ENCODE assay signal across 27 cellular contexts in the genomic region with DNA sequence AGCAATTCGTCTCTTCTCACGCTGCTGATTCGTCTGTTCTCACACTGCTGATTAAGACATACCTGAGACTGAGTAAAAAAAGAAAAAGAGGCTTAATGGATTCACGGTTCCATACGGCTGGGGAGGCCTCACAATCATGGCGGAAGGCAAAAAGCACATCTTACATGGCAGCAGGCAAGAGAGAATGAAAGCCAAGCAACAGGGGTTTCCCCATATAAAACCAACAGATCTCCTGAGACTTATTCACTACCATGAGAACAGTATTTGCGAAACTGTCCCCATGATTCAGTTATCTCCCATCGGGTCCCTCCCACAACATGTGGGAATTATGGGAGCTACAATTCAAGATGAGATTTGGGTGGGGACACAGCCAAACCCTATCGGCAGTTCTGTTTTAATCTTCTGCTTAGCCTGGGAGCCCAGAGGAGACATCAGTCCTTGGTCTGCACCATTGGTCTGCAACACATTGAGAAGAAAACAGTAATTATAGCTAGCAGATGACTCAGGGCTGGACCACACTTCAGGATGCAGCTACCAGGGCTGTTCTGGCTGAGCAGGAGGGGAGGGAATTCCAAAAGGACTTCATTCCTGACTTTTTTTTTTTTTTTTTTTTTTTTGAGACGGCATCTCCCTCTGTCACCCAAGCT.
DNase-seq lines count a peak whose midpoint lies in the region; ATAC-seq and TF ChIP-seq lines count a peak whose summit lies in the region.
"Had no signal": no experiment of that assay in that cellular context is flagged by ENCODE, and none has a peak within 500 bp of the region (broad histone marks: within the 10 kb centered on the region; RNA-seq: fewer than 3 reads in every experiment).

No MANE protein-coding gene starts in this region.

- CTCF ChIA-PET in WTC11 (lab: Charles Lee): interaction anchor here (1.0 to 1.6 kb wide), 3 partner anchors 22 to 207 kb away, joined by 3 to 4 read pairs (median 4); no protein-coding TSS in a partner anchor

- no peaks in the 10 kb centered on the region for H3K27me3 Mint-ChIP-seq in WTC11 (ENCODE audit: low read depth)
- peaks cover 5% of the 10 kb centered on the region for H3K27me3 Mint-ChIP-seq in neural progenitor cell (ENCODE audit: insufficient read depth, low read depth)
- H3K27me3 Mint-ChIP-seq in chondrocyte (ENCODE audit: low read depth): no peaks in the 10 kb centered on the region

- ATAC-seq in WTC11: no peak
- no peak for ATAC-seq in HG02571 (IDR thresholded peaks at IDR 0.05; ENCODE audit: unreplicated experiment)
- ATAC-seq: foreskin keratinocyte, heart right ventricle, left colon had no signal

- H3K9ac ChIP-seq in BLaER1 treated with 17β-estradiol and CSF1 and Interleukin-3, amounts not matched to agents 10 nM and 100 nM: no peak overlapping the region; a peak in 1 of 22 replicates
- H3K9ac ChIP-seq in endocrine pancreas (ENCODE audit: control insufficient read depth, insufficient read depth, low read length) (no peak overlapping the region), neural progenitor cell (no peak overlapping the region)

- no peak overlapping the region for H2AFZ ChIP-seq in neural progenitor cell (replicated peaks)

- no peaks in the 10 kb centered on the region; a peak in 1 of 22 replicates for H4K20me1 ChIP-seq in BLaER1 treated with 17β-estradiol and CSF1 and Interleukin-3, amounts not matched to agents 10 nM and 100 nM
- no peaks in the 10 kb centered on the region for H4K20me1 ChIP-seq in neural progenitor cell (ENCODE audit: low read depth)

- peaks cover 12 to 55% (median 36%) of the 10 kb centered on the region in 11 experiments; a peak in 16 of 22 replicates for H3K36me3 ChIP-seq in BLaER1 treated with 17β-estradiol and CSF1 and Interleukin-3, amounts not matched to agents 10 nM and 100 nM
- H3K36me3 ChIP-seq in endocrine pancreas (ENCODE audit: control insufficient read depth, insufficient read depth, low read length): no peaks in the 10 kb centered on the region
- no peaks in the 10 kb centered on the region for H3K36me3 ChIP-seq in neural progenitor cell
- H3K36me3 ChIP-seq: heart right ventricle, MG63, sigmoid colon, SJCRH30, suprapubic skin had no signal

- H3K79me2 ChIP-seq in neural progenitor cell (ENCODE audit: low read depth): no peaks in the 10 kb centered on the region

- H3K4me1 Mint-ChIP-seq in WTC11: peaks cover 19% of the 10 kb centered on the region
- peaks cover 29% of the 10 kb centered on the region for H3K4me1 Mint-ChIP-seq in neural progenitor cell
- peaks cover 3% of the 10 kb centered on the region for H3K4me1 Mint-ChIP-seq in chondrocyte (ENCODE audit: low read depth)
- H3K4me1 Mint-ChIP-seq: neural crest cell had no signal

- H3K27ac ChIP-seq in BLaER1 treated with 17β-estradiol and CSF1 and Interleukin-3, amounts not matched to agents 10 nM and 100 nM: peak overlapping the region in 6 of 11 experiments; percentile 37 to 72 (median 66); a peak in 5 of 22 replicates
- H3K27ac ChIP-seq in neural progenitor cell: no peak overlapping the region
- H3K27ac ChIP-seq: foreskin keratinocyte, heart right ventricle, sigmoid colon, SJCRH30, suprapubic skin had no signal

- peak overlapping the region in 7 of 11 experiments; percentile 55 to 72 (median 66); a peak in 11 of 22 replicates for H3K4me2 ChIP-seq in BLaER1 treated with 17β-estradiol and CSF1 and Interleukin-3, amounts not matched to agents 10 nM and 100 nM
- H3K4me2 ChIP-seq in neural progenitor cell: no peak overlapping the region

- POLR2A ChIA-PET in WTC11 (lab: Charles Lee): interaction anchor here (0.6 to 0.7 kb wide), 2 partner anchors 41 to 1427 kb away, joined by 4 to 5 read pairs; no protein-coding TSS in a partner anchor

- H3K4me3 Mint-ChIP-seq in WTC11: no peak overlapping the region
- H3K4me3 Mint-ChIP-seq in neural progenitor cell: no peak overlapping the region
- H3K4me3 Mint-ChIP-seq in chondrocyte (ENCODE audit: unreplicated experiment): no peak overlapping the region
- H3K4me3 Mint-ChIP-seq: activated CD4-positive, alpha-beta memory T cell treated with anti-CD3 and anti-CD28 coated beads, Interleukin-2, amount 10 ng/mL, durations not matched to agents 7 days and 5 days; CD4-positive, CD25-positive, alpha-beta regulatory T cell; neural crest cell had no signal

- H3K27me3 ChIP-seq in BLaER1 treated with 17β-estradiol and CSF1 and Interleukin-3, amounts not matched to agents 10 nM and 100 nM: no peaks in the 10 kb centered on the region
- H3K27me3 ChIP-seq in endocrine pancreas (ENCODE audit: control insufficient read depth, insufficient read depth, low read length): no peaks in the 10 kb centered on the region
- no peaks in the 10 kb centered on the region for H3K27me3 ChIP-seq in neural progenitor cell
- H3K27me3 ChIP-seq: heart right ventricle, MG63, sigmoid colon, SJCRH30, suprapubic skin had no signal

- H3K9me3 Mint-ChIP-seq in WTC11 (peaks cover 14% of the 10 kb centered on the region), neural progenitor cell (peaks cover 15% of the 10 kb centered on the region), chondrocyte (ENCODE audit: low read depth) (peaks cover 11% of the 10 kb centered on the region)

- no peaks in the 10 kb centered on the region for H3F3A ChIP-seq in neural progenitor cell (ENCODE audit: low read depth)

- H3K4me3 ChIP-seq in BLaER1 treated with 17β-estradiol and CSF1 and Interleukin-3, amounts not matched to agents 10 nM and 100 nM: peak overlapping the region in 4 of 10 experiments; percentile 10 to 35 (median 34); a peak in 7 of 20 replicates
- H3K4me3 ChIP-seq in endocrine pancreas (ENCODE audit: control insufficient read depth, insufficient read depth, low read length) (peak overlapping the region; percentile 2), neural progenitor cell (no peak overlapping the region)
- H3K4me3 ChIP-seq: heart right ventricle, MG63, sigmoid colon, SJCRH30, suprapubic skin had no signal

- peaks cover 58% of the 10 kb centered on the region for H3K36me3 Mint-ChIP-seq in WTC11
- peaks cover 42% of the 10 kb centered on the region for H3K36me3 Mint-ChIP-seq in neural progenitor cell
- H3K36me3 Mint-ChIP-seq in chondrocyte (ENCODE audit: low read depth): peaks cover 43% of the 10 kb centered on the region
- H3K36me3 Mint-ChIP-seq: CD4-positive, CD25-positive, alpha-beta regulatory T cell had no signal

- peaks cover 25 to 76% (median 56%) of the 10 kb centered on the region in 10 experiments for H3K4me1 ChIP-seq in BLaER1 treated with 17β-estradiol and CSF1 and Interleukin-3, amounts not matched to agents 10 nM and 100 nM
- H3K4me1 ChIP-seq in endocrine pancreas (ENCODE audit: control insufficient read depth, insufficient read depth, low read length): no peaks in the 10 kb centered on the region
- no peaks in the 10 kb centered on the region for H3K4me1 ChIP-seq in neural progenitor cell
- H3K4me1 ChIP-seq: foreskin keratinocyte, heart right ventricle, sigmoid colon, SJCRH30 had no signal

- TF ChIP-seq CTCF in WTC11 (IDR thresholded peaks at IDR 0.05): no peak
- no peak for TF ChIP-seq CTCF in neural progenitor cell (IDR thresholded peaks at IDR 0.05)
- TF ChIP-seq CTCF in chondrocyte (IDR thresholded peaks at IDR 0.05): no peak

- DNase-seq in WTC11 (ENCODE audit: low spot score) (no peak), neural progenitor cell (ENCODE audit: low spot score) (no peak), chondrocyte (ENCODE audit: low spot score) (no peak), SKM-1 (lab: John Stamatoyannopoulos, UW; ENCODE audit: unreplicated experiment) (no peak), NOMO-1 treated with DMSO at 0.1 percent for 48 hours (lab: John Stamatoyannopoulos, UW; ENCODE audit: unreplicated experiment) (no peak)
- DNase-seq: activated CD4-positive, alpha-beta memory T cell treated with anti-CD3 and anti-CD28 coated beads, Interleukin-2, amount 10 ng/mL, durations not matched to agents 7 days and 5 days; activated CD4-positive, alpha-beta T cell treated with anti-CD3 and anti-CD28 coated beads for 1 hour; activated effector memory CD4-positive, alpha-beta T cell treated with anti-CD3 and anti-CD28 coated beads, Interleukin-2, amount 50 U/mL, for 16 hours; CD4-positive, CD25-positive, alpha-beta regulatory T cell; erythroblast; foreskin keratinocyte; heart right ventricle; KBM-7; left colon; MG63; NCI-H1105 treated with DMSO at 0.1 percent for 48 hours; NCI-H2029 treated with DMSO at 0.1 percent for 48 hours; NCI-H69; sigmoid colon; SJCRH30; stimulated activated naive CD4-positive, alpha-beta T cell; T-helper 1 cell had no signal

- H3K9me3 ChIP-seq in BLaER1 treated with 17β-estradiol and CSF1 and Interleukin-3, amounts not matched to agents 10 nM and 100 nM (replicated peaks in 1 of 11): peaks cover 42 to 67% (median 53%) of the 10 kb centered on the region in 11 experiments
- H3K9me3 ChIP-seq in endocrine pancreas (ENCODE audit: control insufficient read depth, low read length): no peaks in the 10 kb centered on the region
- H3K9me3 ChIP-seq in neural progenitor cell (ENCODE audit: low read depth): no peaks in the 10 kb centered on the region
- H3K9me3 ChIP-seq: MG63, sigmoid colon, SJCRH30, suprapubic skin had no signal

- peak overlapping the region; percentile 83 for H3K27ac Mint-ChIP-seq in WTC11
- peak overlapping the region; percentile 65 for H3K27ac Mint-ChIP-seq in neural progenitor cell
- no peak overlapping the region for H3K27ac Mint-ChIP-seq in chondrocyte (ENCODE audit: unreplicated experiment)
- H3K27ac Mint-ChIP-seq: activated CD4-positive, alpha-beta memory T cell treated with anti-CD3 and anti-CD28 coated beads, Interleukin-2, amount 10 ng/mL, durations not matched to agents 7 days and 5 days; CD4-positive, CD25-positive, alpha-beta regulatory T cell had no signal

TF ChIP-seq in WTC11, 78 proteins besides CTCF, POLR2A, EP300 and RAD21 (continues in another document):
- no peak for TF ChIP-seq SMAD4 (CRISPR knock-in tag; IDR thresholded peaks at IDR 0.05)
- no peak for TF ChIP-seq TEAD1 (CRISPR knock-in tag; IDR thresholded peaks at IDR 0.05)
- TF ChIP-seq EMX1 (CRISPR knock-in tag; IDR thresholded peaks at IDR 0.05): no peak
- TF ChIP-seq, protein P1, sequence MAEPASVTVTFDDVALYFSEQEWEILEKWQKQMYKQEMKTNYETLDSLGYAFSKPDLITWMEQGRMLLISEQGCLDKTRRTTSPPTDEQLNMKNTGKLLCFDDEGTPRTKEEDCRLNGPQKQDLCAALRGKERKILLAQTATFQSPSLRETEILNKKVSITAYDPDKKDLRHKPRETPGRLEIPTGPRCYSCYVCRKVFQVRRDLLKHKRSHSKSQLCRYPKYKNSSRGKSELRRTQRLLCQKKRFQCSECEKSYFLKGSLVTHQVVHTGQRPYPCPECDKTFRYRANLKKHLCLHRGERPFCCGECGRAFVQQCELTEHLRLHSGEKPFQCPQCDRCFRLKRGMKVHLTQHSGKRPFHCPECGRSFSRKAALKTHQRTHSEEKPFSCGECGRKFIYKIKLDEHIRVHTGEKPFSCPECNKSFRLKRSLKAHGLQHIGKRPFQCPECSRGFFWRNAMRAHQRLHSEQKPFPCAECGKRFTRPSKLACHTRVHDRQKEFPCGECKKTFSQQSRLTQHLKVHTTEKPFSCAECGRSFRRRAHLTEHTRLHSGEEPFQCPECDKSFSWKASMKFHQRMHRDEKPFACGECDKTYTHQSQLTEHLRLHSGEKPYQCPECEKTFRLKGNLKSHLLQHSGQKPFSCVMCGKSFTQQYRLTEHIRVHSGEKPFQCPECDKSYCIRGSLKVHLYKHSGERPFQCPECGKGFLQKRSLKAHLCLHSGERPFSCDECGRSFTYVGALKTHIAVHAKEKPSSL (CRISPR knock-in tag; conservative IDR thresholded peaks at IDR 0.05): no peak
- TF ChIP-seq RORB (CRISPR knock-in tag; IDR thresholded peaks at IDR 0.05): no peak
